Comparison of ENCODE assay signal across 8 cellular contexts in the genomic region with DNA sequence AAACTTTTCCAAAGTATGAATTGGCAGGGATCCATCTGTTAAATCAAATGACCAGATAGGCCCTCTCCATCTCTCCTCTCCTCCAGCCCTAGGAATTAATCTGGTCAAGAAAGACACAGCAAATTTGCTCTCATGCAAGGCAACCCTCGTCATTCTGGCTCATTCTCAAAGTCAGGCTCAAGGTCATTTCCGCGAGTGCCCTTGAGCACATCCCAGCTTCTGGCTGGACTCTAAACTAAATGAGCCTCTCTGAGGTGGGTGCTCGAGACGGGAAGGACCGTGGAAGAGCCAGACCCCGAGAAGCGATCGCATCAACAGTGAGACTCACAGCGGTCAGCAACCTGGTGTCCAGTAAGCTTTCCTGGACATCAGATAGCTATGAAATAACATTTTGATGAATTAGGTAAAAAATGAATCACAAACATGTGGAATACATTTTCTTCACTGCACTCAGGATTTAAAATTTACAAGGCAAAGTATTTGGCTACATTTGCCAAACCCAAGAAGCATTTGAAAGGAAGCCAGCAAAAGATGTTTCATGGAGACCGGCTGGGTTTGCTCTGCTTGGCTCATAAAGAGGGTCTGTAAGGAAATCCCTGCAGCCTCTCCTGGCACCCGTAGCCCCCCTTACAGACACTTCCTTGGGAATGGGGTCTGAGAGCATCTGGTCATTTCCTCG.
DNase-seq lines count a peak whose midpoint lies in the region; ATAC-seq and TF ChIP-seq lines count a peak whose summit lies in the region.

No MANE protein-coding gene starts in this region.

- no peaks in the 10 kb centered on the region for H3K27me3 ChIP-seq in skeletal muscle satellite cell (ENCODE audit: control insufficient read depth, insufficient read depth, low read length)
- no peaks in the 10 kb centered on the region for H3K27me3 ChIP-seq in A673 (replicated peaks; ENCODE audit: insufficient read depth, low read depth, low read length, poor library complexity)

- H3K27ac ChIP-seq in A673 (ENCODE audit: low read depth, low read length, poor library complexity, severe bottlenecking): no peak overlapping the region

- no TSS peak for BruUV-seq in A673 (replicated peaks; lab: Mats Ljungman, UMichigan)

- H3K27me3 Mint-ChIP-seq in activated T-helper 1 cell treated with anti-CD3 and anti-CD28 coated beads, Interleukin-12 subunit alpha, Interleukin-12 subunit beta, Interleukin-2, Interleukin-4 antibody, amounts not matched to agents 30 ng/mL and 10 ng/mL and 1 ng/mL, durations not matched to agents 14 hours and 24 hours and 36 hours (ENCODE audit: insufficient read depth): peaks cover 3% of the 10 kb centered on the region
- H3K27me3 Mint-ChIP-seq in endothelial cell (ENCODE audit: unreplicated experiment): peaks cover 4% of the 10 kb centered on the region

- H3K4me3 Mint-ChIP-seq in activated T-helper 1 cell treated with anti-CD3 and anti-CD28 coated beads, Interleukin-12 subunit alpha, Interleukin-12 subunit beta, Interleukin-2, Interleukin-4 antibody, amounts not matched to agents 30 ng/mL and 10 ng/mL and 1 ng/mL, durations not matched to agents 14 hours and 24 hours and 36 hours: peak overlapping the region; percentile 29
- no peak overlapping the region for H3K4me3 Mint-ChIP-seq in endothelial cell (ENCODE audit: unreplicated experiment)

- H3K9ac ChIP-seq in ES-I3 (ENCODE audit: low read depth, low read length) (peak overlapping the region; percentile 32; the same call in 1 of the 2 replicates), skeletal muscle satellite cell (ENCODE audit: low read depth, low read length) (no peak overlapping the region)

- no peaks in the 10 kb centered on the region for H3K9me3 Mint-ChIP-seq in activated T-helper 1 cell treated with anti-CD3 and anti-CD28 coated beads, Interleukin-12 subunit alpha, Interleukin-12 subunit beta, Interleukin-2, Interleukin-4 antibody, amounts not matched to agents 30 ng/mL and 10 ng/mL and 1 ng/mL, durations not matched to agents 14 hours and 24 hours and 36 hours
- no peaks in the 10 kb centered on the region for H3K9me3 Mint-ChIP-seq in endothelial cell (ENCODE audit: unreplicated experiment)

- peak overlapping the region in 1 of 2 donors; percentile 43 for H3K4me3 ChIP-seq in foreskin fibroblast (ENCODE audit: low read depth in 1 of 2, low read length in 2 of 2)
- no peak overlapping the region for H3K4me3 ChIP-seq in skeletal muscle satellite cell (ENCODE audit: low read length)
- no peak overlapping the region for H3K4me3 ChIP-seq in A673 (ENCODE audit: low read depth, low read length, poor library complexity, severe bottlenecking)

- H3K4me2 ChIP-seq in skeletal muscle satellite cell (ENCODE audit: low read length): peak overlapping the region; percentile 58

- intact Hi-C loops in activated T-helper 1 cell treated with anti-CD3 and anti-CD28 coated beads, Interleukin-12 subunit alpha, Interleukin-12 subunit beta, Interleukin-2, Interleukin-4 antibody, amounts not matched to agents 30 ng/mL and 10 ng/mL and 1 ng/mL, durations not matched to agents 14 hours and 24 hours and 36 hours (cut with micrococcal nuclease): loop anchor here (5.0 kb wide), 2 partner anchors 71 to 156 kb away; no protein-coding TSS in a partner anchor
- intact Hi-C loops in A673 (cut with micrococcal nuclease; ENCODE audit: unreplicated experiment): no loop called here

- H3K4me1 Mint-ChIP-seq in activated T-helper 1 cell treated with anti-CD3 and anti-CD28 coated beads, Interleukin-12 subunit alpha, Interleukin-12 subunit beta, Interleukin-2, Interleukin-4 antibody, amounts not matched to agents 30 ng/mL and 10 ng/mL and 1 ng/mL, durations not matched to agents 14 hours and 24 hours and 36 hours (ENCODE audit: low read depth): no peaks in the 10 kb centered on the region
- no peaks in the 10 kb centered on the region for H3K4me1 Mint-ChIP-seq in endothelial cell (ENCODE audit: unreplicated experiment)

- H3K4me1 ChIP-seq in ES-I3 (ENCODE audit: insufficient read depth, low read length) (no peaks in the 10 kb centered on the region), skeletal muscle satellite cell (ENCODE audit: control insufficient read depth, insufficient read depth, low read length) (no peaks in the 10 kb centered on the region), A673 (ENCODE audit: insufficient read depth, low read length, poor library complexity, severe bottlenecking) (no peaks in the 10 kb centered on the region)

- CTCF ChIA-PET in A673 (lab: Charles Lee): no interaction called here

- no peaks in the 10 kb centered on the region for H3K36me3 Mint-ChIP-seq in activated T-helper 1 cell treated with anti-CD3 and anti-CD28 coated beads, Interleukin-12 subunit alpha, Interleukin-12 subunit beta, Interleukin-2, Interleukin-4 antibody, amounts not matched to agents 30 ng/mL and 10 ng/mL and 1 ng/mL, durations not matched to agents 14 hours and 24 hours and 36 hours (ENCODE audit: low read depth)
- H3K36me3 Mint-ChIP-seq in endothelial cell (ENCODE audit: low read depth, unreplicated experiment): no peaks in the 10 kb centered on the region

- H3K27ac Mint-ChIP-seq in activated T-helper 1 cell treated with anti-CD3 and anti-CD28 coated beads, Interleukin-12 subunit alpha, Interleukin-12 subunit beta, Interleukin-2, Interleukin-4 antibody, amounts not matched to agents 30 ng/mL and 10 ng/mL and 1 ng/mL, durations not matched to agents 14 hours and 24 hours and 36 hours: no peak overlapping the region
- no peak overlapping the region for H3K27ac Mint-ChIP-seq in endothelial cell (ENCODE audit: unreplicated experiment)

- POLR2A ChIA-PET in A673 (lab: Charles Lee; ENCODE audit: low non-redundant PET): no interaction called here

- TF ChIP-seq CTCF in foreskin fibroblast (IDR thresholded peaks at IDR 0.05; ENCODE audit: low read depth, low read length): no peak
- no peak for TF ChIP-seq CTCF in endothelial cell (IDR thresholded peaks at IDR 0.05; ENCODE audit: unreplicated experiment)
- no peak for TF ChIP-seq CTCF in A673 (conservative IDR thresholded peaks at IDR 0.05; ENCODE audit: low read depth, low read length)

- H3K36me3 ChIP-seq in ES-I3 (ENCODE audit: insufficient read depth, low read length) (no peaks in the 10 kb centered on the region), skeletal muscle satellite cell (ENCODE audit: insufficient read depth, low read length) (no peaks in the 10 kb centered on the region), A673 (ENCODE audit: insufficient read depth, low read length, poor library complexity, severe bottlenecking) (no peaks in the 10 kb centered on the region)

- no peak for DNase-seq in activated T-helper 1 cell treated with anti-CD3 and anti-CD28 coated beads, Interleukin-12 subunit alpha, Interleukin-12 subunit beta, Interleukin-2, Interleukin-4 antibody, amounts not matched to agents 30 ng/mL and 10 ng/mL and 1 ng/mL, durations not matched to agents 14 hours and 24 hours and 36 hours (ENCODE audit: low spot score)
- DNase-seq in foreskin fibroblast (peak; percentile 1 to 12), endothelial cell (ENCODE audit: low spot score) (no peak), A673 (ENCODE audit: low spot score) (no peak)

- ATAC-seq in GM21786 (IDR thresholded peaks at IDR 0.05; ENCODE audit: unreplicated experiment): no peak
- ATAC-seq in GM18861 (IDR thresholded peaks at IDR 0.05; ENCODE audit: unreplicated experiment): no peak

- H3K9me3 ChIP-seq in ES-I3 (ENCODE audit: control insufficient read depth, insufficient read depth, low read length): no peaks in the 10 kb centered on the region
- no peaks in the 10 kb centered on the region for H3K9me3 ChIP-seq in skeletal muscle satellite cell (replicated peaks; ENCODE audit: low read length)
- no peaks in the 10 kb centered on the region for H3K9me3 ChIP-seq in A673 (ENCODE audit: low read depth, low read length, poor library complexity, severe bottlenecking)

Comparison
In these comparisons a context has a peak if more than half of its experiments do, and no peak if none do; other contexts are left out.
1. DNase-seq: peak in foreskin fibroblast (2 of 2); none in activated T-helper 1 cell treated with anti-CD3 and anti-CD28 coated beads, Interleukin-12 subunit alpha, Interleukin-12 subunit beta, Interleukin-2, Interleukin-4 antibody, amounts not matched to agents 30 ng/mL and 10 ng/mL and 1 ng/mL, durations not matched to agents 14 hours and 24 hours and 36 hours (single experiment), endothelial cell (single experiment) and A673 (single experiment).